Comparison of ENCODE assay signal across 28 cellular contexts in genomic region chr9:70040506-70040905, GRCh38. TPM values are rescaled to one million over a fixed set of nuclear protein-coding genes. Genes with fewer than 3 reads are reported as not detected.
"Had no signal": no experiment of that assay in that cellular context is flagged by ENCODE, and none has a peak within 500 bp of the region (broad histone marks: within the 10 kb centered on the region; RNA-seq: fewer than 3 reads in every experiment).

No MANE protein-coding gene starts in this region.

- H3K36me3 ChIP-seq: cardiac muscle cell, left lung, neutrophil, pancreas, right lobe of liver, suprapubic skin, vagina had no signal

- H3K9me3 ChIP-seq: body of pancreas, left lung, neutrophil, pancreas, right lobe of liver, suprapubic skin, vagina had no signal

- H3K4me3 Mint-ChIP-seq: activated CD8-positive, alpha-beta T cell treated with anti-CD3 and anti-CD28 coated beads, Interleukin-2, amount 10 ng/mL, durations not matched to agents 7 days and 5 days; activated naive CD4-positive, alpha-beta T cell treated with anti-CD3 and anti-CD28 coated beads, Interleukin-2, amount 50 U/mL, for 24 hours; activated T-helper 1 cell treated with anti-CD3 and anti-CD28 coated beads, Interleukin-12 subunit alpha, Interleukin-12 subunit beta, Interleukin-2, Interleukin-4 antibody, amounts not matched to agents 30 ng/mL and 10 ng/mL and 1 ng/mL, durations not matched to agents 14 hours and 24 hours and 36 hours; immature natural killer cell; mesothelial cell of epicardium; natural killer cell treated with Interleukin-12 subunit alpha and Interleukin-12 subunit beta and Interleukin-15 and Interleukin-18, amount 100 ng/mL, for 72 hours; stimulated activated effector memory CD8-positive, alpha-beta T cell treated with anti-CD3 and anti-CD28 coated beads, Interleukin-12 subunit alpha, Interleukin-12 subunit beta, amount 100 ng/mL, for 72 hours; stimulated activated naive CD8-positive, alpha-beta T cell treated with anti-CD3 and anti-CD28 coated beads, Interleukin-15, amount 100 ng/mL, for 72 hours; T-helper 2 cell treated with Interferon-gamma antibody and Interleukin-4, amounts not matched to agents 5 μg/mL and 100 μg/mL, for 36 hours had no signal

- H3K4me2 ChIP-seq: hepatocyte had no signal

- H3K36me3 Mint-ChIP-seq: mesothelial cell of epicardium; stimulated activated effector memory CD8-positive, alpha-beta T cell treated with anti-CD3 and anti-CD28 coated beads, Interleukin-12 subunit alpha, Interleukin-12 subunit beta, amount 100 ng/mL, for 72 hours had no signal

- H3K4me1 ChIP-seq: pancreas had no signal

- H3K27ac Mint-ChIP-seq: activated CD8-positive, alpha-beta T cell treated with anti-CD3 and anti-CD28 coated beads, Interleukin-2, amount 10 ng/mL, durations not matched to agents 7 days and 5 days; activated naive CD4-positive, alpha-beta T cell treated with anti-CD3 and anti-CD28 coated beads, Interleukin-2, amount 50 U/mL, for 24 hours; activated T-helper 1 cell treated with anti-CD3 and anti-CD28 coated beads, Interleukin-12 subunit alpha, Interleukin-12 subunit beta, Interleukin-2, Interleukin-4 antibody, amounts not matched to agents 30 ng/mL and 10 ng/mL and 1 ng/mL, durations not matched to agents 14 hours and 24 hours and 36 hours; immature natural killer cell; mesothelial cell of epicardium; natural killer cell treated with Interleukin-12 subunit alpha and Interleukin-12 subunit beta and Interleukin-15 and Interleukin-18, amount 100 ng/mL, for 72 hours; stimulated activated effector memory CD8-positive, alpha-beta T cell treated with anti-CD3 and anti-CD28 coated beads, Interleukin-12 subunit alpha, Interleukin-12 subunit beta, amount 100 ng/mL, for 72 hours; stimulated activated naive CD8-positive, alpha-beta T cell treated with anti-CD3 and anti-CD28 coated beads, Interleukin-15, amount 100 ng/mL, for 72 hours; T-helper 2 cell treated with Interferon-gamma antibody and Interleukin-4, amounts not matched to agents 5 μg/mL and 100 μg/mL, for 36 hours had no signal

- H3K27ac ChIP-seq: body of pancreas, cardiac muscle cell, foreskin keratinocyte, hepatocyte, left lung, neutrophil, pancreas, right lobe of liver, suprapubic skin, vagina had no signal

- H3K9me3 Mint-ChIP-seq: activated naive CD4-positive, alpha-beta T cell treated with anti-CD3 and anti-CD28 coated beads, Interleukin-2, amount 50 U/mL, for 24 hours had no signal

- DNase-seq: activated CD4-positive, alpha-beta T cell treated with anti-CD3 and anti-CD28 coated beads for 1 hour; activated CD4-positive, alpha-beta T cell treated with anti-CD3 and anti-CD28 coated beads, Interleukin-2, amount 50 U/mL, for 1 hour; activated CD8-positive, alpha-beta T cell treated with anti-CD3 and anti-CD28 coated beads, Interleukin-2, amount 10 ng/mL, durations not matched to agents 7 days and 5 days; activated gamma-delta T cell; anterior cingulate cortex; cortex of kidney; foreskin keratinocyte; immature natural killer cell; kidney glomerular epithelial cell; left lung; pancreas; right lobe of liver; small intestine; stimulated activated CD4-positive, alpha-beta T cell treated with anti-CD3 and anti-CD28 coated beads, Interleukin-2, amount 100 ng/mL, for 24 hours; stimulated activated naive CD8-positive, alpha-beta T cell treated with anti-CD3 and anti-CD28 coated beads, Interleukin-15, amount 100 ng/mL, for 72 hours; trophoblast cell had no signal

- H3K79me2 ChIP-seq: hepatocyte had no signal

- H3K4me3 ChIP-seq: body of pancreas, cardiac muscle cell, hepatocyte, left lung, pancreas, right lobe of liver, suprapubic skin, vagina had no signal

- H3K27me3 ChIP-seq: body of pancreas, foreskin keratinocyte, pancreas, right lobe of liver, suprapubic skin, vagina had no signal

- H2AFZ ChIP-seq: hepatocyte had no signal

- ATAC-seq: activated CD8-positive, alpha-beta T cell treated with anti-CD3 and anti-CD28 coated beads, Interleukin-2, amount 10 ng/mL, durations not matched to agents 7 days and 5 days; body of pancreas; foreskin keratinocyte; left lung; natural killer cell treated with Interleukin-12 subunit alpha and Interleukin-12 subunit beta and Interleukin-15 and Interleukin-18, amount 100 ng/mL, for 72 hours; pancreas; right lobe of liver; stimulated activated effector memory CD8-positive, alpha-beta T cell treated with anti-CD3 and anti-CD28 coated beads, Interleukin-12 subunit alpha, Interleukin-12 subunit beta, amount 100 ng/mL, for 72 hours; stimulated activated naive CD8-positive, alpha-beta T cell treated with anti-CD3 and anti-CD28 coated beads, Interleukin-15, amount 100 ng/mL, for 72 hours had no signal

RNA-seq across cellular contexts. Expression of gene MAMDC2, which starts 3.1 kb away (rescaled TPM):
- total RNA-seq: activated CD8-positive, alpha-beta T cell treated with anti-CD3 and anti-CD28 coated beads, Interleukin-2, amount 10 ng/mL, durations not matched to agents 7 days and 5 days; activated T-helper 1 cell treated with anti-CD3 and anti-CD28 coated beads, Interleukin-12 subunit alpha, Interleukin-12 subunit beta, Interleukin-2, Interleukin-4 antibody, amounts not matched to agents 30 ng/mL and 10 ng/mL and 1 ng/mL, durations not matched to agents 14 hours and 24 hours and 36 hours; natural killer cell treated with Interleukin-12 subunit alpha and Interleukin-12 subunit beta and Interleukin-15 and Interleukin-18, amount 100 ng/mL, for 72 hours had no signal
